ENCODE assay signal across 10 cellular contexts in the genomic region with DNA sequence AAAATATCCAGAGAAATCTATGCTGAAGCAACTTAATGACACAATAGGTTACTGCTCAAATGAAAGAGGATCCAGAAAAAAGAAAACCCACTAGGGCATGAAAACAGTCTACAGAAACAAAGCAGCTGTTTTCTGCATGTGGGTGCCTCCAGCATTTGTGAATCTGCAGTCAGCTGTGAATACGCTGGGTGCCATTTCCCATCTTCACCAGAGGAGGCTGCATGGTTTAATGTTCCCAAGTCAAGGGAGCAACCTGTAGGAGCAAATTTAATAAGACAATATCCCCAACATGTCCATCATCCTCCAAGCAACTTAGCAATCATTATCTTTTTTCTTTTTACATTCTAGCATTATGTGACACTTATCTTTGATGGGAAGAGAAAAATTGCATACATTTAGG.
DNase-seq lines count a peak whose midpoint lies in the region; ATAC-seq and TF ChIP-seq lines count a peak whose summit lies in the region.
"Had no signal": no experiment of that assay in that cellular context is flagged by ENCODE, and none has a peak within 500 bp of the region (broad histone marks: within the 10 kb centered on the region; RNA-seq: fewer than 3 reads in every experiment).

No MANE protein-coding gene starts in this region.

- no peaks in the 10 kb centered on the region for H3K4me1 ChIP-seq in iPS DF 6.9 (ENCODE audit: control insufficient read depth, insufficient read depth, low read length)
- no peaks in the 10 kb centered on the region for H3K4me1 ChIP-seq in colonic mucosa
- H3K4me1 ChIP-seq: HAP-1 had no signal

- H3K9me3 ChIP-seq in AG04450 (ENCODE audit: control insufficient read depth, insufficient read depth, low read length) (no peaks in the 10 kb centered on the region), iPS DF 6.9 (ENCODE audit: control insufficient read depth, insufficient read depth, low read length) (no peaks in the 10 kb centered on the region), colonic mucosa (no peaks in the 10 kb centered on the region)
- H3K9me3 ChIP-seq: HAP-1 had no signal

- DNase-seq in AG04450 (ENCODE audit: low read depth, low spot score) (peak; percentile 0), RKO (ENCODE audit: low spot score) (peak; percentile 33), iPS DF 6.9 (ENCODE audit: low read depth, low spot score) (peak; percentile 2), colonic mucosa (no peak), UCSD-AML1 (lab: John Stamatoyannopoulos, UW; ENCODE audit: unreplicated experiment) (no peak)
- no peak for DNase-seq in activated T-helper 1 cell treated with anti-CD3 and anti-CD28 coated beads, Interleukin-12 subunit alpha, Interleukin-12 subunit beta, Interleukin-2, Interleukin-4 antibody, amounts not matched to agents 30 ng/mL and 10 ng/mL and 1 ng/mL, durations not matched to agents 14 hours and 24 hours and 36 hours (ENCODE audit: low spot score)
- DNase-seq: T-helper 2 cell had no signal

- ATAC-seq in GM19395 (IDR thresholded peaks at IDR 0.05; ENCODE audit: unreplicated experiment) (peak; percentile 58), GM18505 (IDR thresholded peaks at IDR 0.05; ENCODE audit: unreplicated experiment) (no peak)

- no peaks in the 10 kb centered on the region for H3K4me1 Mint-ChIP-seq in activated T-helper 1 cell treated with anti-CD3 and anti-CD28 coated beads, Interleukin-12 subunit alpha, Interleukin-12 subunit beta, Interleukin-2, Interleukin-4 antibody, amounts not matched to agents 30 ng/mL and 10 ng/mL and 1 ng/mL, durations not matched to agents 14 hours and 24 hours and 36 hours (ENCODE audit: low read depth)

- no peaks in the 10 kb centered on the region for H3K36me3 ChIP-seq in iPS DF 6.9 (ENCODE audit: control insufficient read depth, insufficient read depth, low read length)
- no peaks in the 10 kb centered on the region for H3K36me3 ChIP-seq in colonic mucosa
- H3K36me3 ChIP-seq: HAP-1 had no signal

- H3K27ac ChIP-seq in AG04450 (ENCODE audit: low read depth, low read length): no peak overlapping the region
- no peak overlapping the region for H3K27ac ChIP-seq in iPS DF 6.9 (ENCODE audit: low read length)
- no peak overlapping the region for H3K27ac ChIP-seq in colonic mucosa

- H3K27me3 ChIP-seq in AG04450 (ENCODE audit: control insufficient read depth, insufficient read depth, low read length) (no peaks in the 10 kb centered on the region), iPS DF 6.9 (ENCODE audit: control insufficient read depth, insufficient read depth, low read length) (no peaks in the 10 kb centered on the region), colonic mucosa (no peaks in the 10 kb centered on the region)

- no peak overlapping the region for H3K27ac Mint-ChIP-seq in activated T-helper 1 cell treated with anti-CD3 and anti-CD28 coated beads, Interleukin-12 subunit alpha, Interleukin-12 subunit beta, Interleukin-2, Interleukin-4 antibody, amounts not matched to agents 30 ng/mL and 10 ng/mL and 1 ng/mL, durations not matched to agents 14 hours and 24 hours and 36 hours

- CTCF ChIA-PET in AG04450 (lab: Charles Lee): interaction anchor here (2.2 kb wide), 1 partner anchor 379 kb away, joined by 6 read pairs; no protein-coding TSS in a partner anchor

- POLR2A ChIA-PET in AG04450 (lab: Yijun Ruan, JAX): no interaction called here

- intact Hi-C loops in colonic mucosa (cut with DNase I): no loop called here
- intact Hi-C loops in activated T-helper 1 cell treated with anti-CD3 and anti-CD28 coated beads, Interleukin-12 subunit alpha, Interleukin-12 subunit beta, Interleukin-2, Interleukin-4 antibody, amounts not matched to agents 30 ng/mL and 10 ng/mL and 1 ng/mL, durations not matched to agents 14 hours and 24 hours and 36 hours (cut with micrococcal nuclease): no loop called here

- no peaks in the 10 kb centered on the region for H3K36me3 Mint-ChIP-seq in activated T-helper 1 cell treated with anti-CD3 and anti-CD28 coated beads, Interleukin-12 subunit alpha, Interleukin-12 subunit beta, Interleukin-2, Interleukin-4 antibody, amounts not matched to agents 30 ng/mL and 10 ng/mL and 1 ng/mL, durations not matched to agents 14 hours and 24 hours and 36 hours (ENCODE audit: low read depth)

- peaks cover 8% of the 10 kb centered on the region for H3K9me3 Mint-ChIP-seq in activated T-helper 1 cell treated with anti-CD3 and anti-CD28 coated beads, Interleukin-12 subunit alpha, Interleukin-12 subunit beta, Interleukin-2, Interleukin-4 antibody, amounts not matched to agents 30 ng/mL and 10 ng/mL and 1 ng/mL, durations not matched to agents 14 hours and 24 hours and 36 hours

- no peak overlapping the region for H3K9ac ChIP-seq in colonic mucosa (ENCODE audit: low read depth in 2 of 2, low read length in 2 of 2)

- H3K4me3 ChIP-seq in AG04450 (ENCODE audit: low read depth, low read length) (no peak overlapping the region), iPS DF 6.9 (ENCODE audit: low read length) (no peak overlapping the region), colonic mucosa (no peak overlapping the region)
- H3K4me3 ChIP-seq: HAP-1 had no signal

- TF ChIP-seq CTCF in AG04450 (IDR thresholded peaks at IDR 0.05; ENCODE audit: low read depth, low read length) (peak; percentile 51), colonic mucosa (IDR thresholded peaks at IDR 0.05) (no peak)

- no peaks in the 10 kb centered on the region for H3K27me3 Mint-ChIP-seq in activated T-helper 1 cell treated with anti-CD3 and anti-CD28 coated beads, Interleukin-12 subunit alpha, Interleukin-12 subunit beta, Interleukin-2, Interleukin-4 antibody, amounts not matched to agents 30 ng/mL and 10 ng/mL and 1 ng/mL, durations not matched to agents 14 hours and 24 hours and 36 hours (ENCODE audit: insufficient read depth)

- WGBS in iPS DF 6.9 (ENCODE audit: insufficient coverage, insufficient read length): no CpG with 5 or more reads among the region's 1 CpG

- H3K4me3 Mint-ChIP-seq in activated T-helper 1 cell treated with anti-CD3 and anti-CD28 coated beads, Interleukin-12 subunit alpha, Interleukin-12 subunit beta, Interleukin-2, Interleukin-4 antibody, amounts not matched to agents 30 ng/mL and 10 ng/mL and 1 ng/mL, durations not matched to agents 14 hours and 24 hours and 36 hours: no peak overlapping the region

- TF ChIP-seq POLR2A in GM18505 (IDR thresholded peaks at IDR 0.05; ENCODE audit: borderline replicate concordance, extremely low read depth, insufficient read depth, insufficient read length): no peak

Comparison
In these comparisons a context has a peak if more than half of its experiments do, and no peak if none do; other contexts are left out.
1. DNase-seq: peak in AG04450 (single experiment), RKO (single experiment) and iPS DF 6.9 (single experiment); none in colonic mucosa (single experiment), activated T-helper 1 cell treated with anti-CD3 and anti-CD28 coated beads, Interleukin-12 subunit alpha, Interleukin-12 subunit beta, Interleukin-2, Interleukin-4 antibody, amounts not matched to agents 30 ng/mL and 10 ng/mL and 1 ng/mL, durations not matched to agents 14 hours and 24 hours and 36 hours (single experiment) and UCSD-AML1 (single experiment).